In genomic region chr4:180058731-180059215, GRCh38 we compare ENCODE assay signal across 7 cellular contexts.
DNase-seq lines count a peak whose midpoint lies in the region; ATAC-seq and TF ChIP-seq lines count a peak whose summit lies in the region.

No MANE protein-coding gene starts in this region.

- ATAC-seq in HG02884 (IDR thresholded peaks at IDR 0.05; ENCODE audit: unreplicated experiment), result peak; percentile 20
- peak; percentile 64 to 66 for ATAC-seq in lower lobe of right lung
- no peak for ATAC-seq in HG02970 (IDR thresholded peaks at IDR 0.05; ENCODE audit: low FRiP score, unreplicated experiment)

- TF ChIP-seq POLR2A in transverse colon (IDR thresholded peaks at IDR 0.05), result no peak

- TF ChIP-seq CTCF in GM13976 (IDR thresholded peaks at IDR 0.05; ENCODE audit: borderline replicate concordance, control extremely low read depth, extremely low read depth, insufficient read depth, missing control alignments), result no peak
- TF ChIP-seq CTCF in lower lobe of right lung (IDR thresholded peaks at IDR 0.05), result no peak
- TF ChIP-seq CTCF in transverse colon (IDR thresholded peaks at IDR 0.05), result no peak

- 2 to 3% methylated on average over 12 to 45 of the region's 64 CpGs for WGBS in transverse colon (ENCODE audit: low coverage in 1 of 2), 2 donors

- peak overlapping the region; percentile 56 for H3K4me3 ChIP-seq in lower lobe of right lung
- H3K4me3 ChIP-seq in transverse colon, result peak overlapping the region in 3 of 4 donors; percentile 40 to 66 (median 53)

- H3K36me3 ChIP-seq in lower lobe of right lung, result no peaks in the 10 kb centered on the region
- H3K36me3 ChIP-seq in transverse colon, result no peaks in the 10 kb centered on the region

- H3K4me1 ChIP-seq in lower lobe of right lung, result peaks cover 16% of the 10 kb centered on the region
- peaks cover 4 to 22% (median 13%) of the 10 kb centered on the region in 4 donors for H3K4me1 ChIP-seq in transverse colon

- H3K27me3 ChIP-seq in lower lobe of right lung (ENCODE audit: low read depth) (peaks cover 48% of the 10 kb centered on the region), transverse colon (peaks cover 69% of the 10 kb centered on the region)

- DNase-seq in GM13976 (ENCODE audit: low spot score) (peak; percentile 71), NOMO-1 (lab: John Stamatoyannopoulos, UW; ENCODE audit: unreplicated experiment in 2 of 2) (peak; percentile 59), dermis blood vessel endothelial cell (peak; percentile 15), lower lobe of right lung (peak; percentile 47), transverse colon (peak; percentile 41)

- TF ChIP-seq EP300 in transverse colon (IDR thresholded peaks at IDR 0.05; ENCODE audit: low read depth), result no peak

- in situ Hi-C loops in GM13976 (cut with MboI; ENCODE audit: low sequenced_read_pairs, unreplicated experiment), result loop anchor here (25.0 kb wide), 1 partner anchor 604 kb away; no protein-coding TSS in a partner anchor
- in situ Hi-C loops in transverse colon (cut with MboI; ENCODE audit: low pct_ligation_motif_present in 1 of 4, low pct_unique_long_range_greater_than_20kb in 1 of 4, low sequenced_read_pairs in 3 of 4), result no loop called here

- H3K27ac ChIP-seq in lower lobe of right lung (no peak overlapping the region), transverse colon (no peak overlapping the region)

- intact Hi-C loops in lower lobe of right lung (cut with DNase I), result no loop called here
- intact Hi-C loops in transverse colon (cut with DNase I; ENCODE audit: low total_unique reads), result no loop called here

- no peaks in the 10 kb centered on the region for H3K9me3 ChIP-seq in lower lobe of right lung
- no peaks in the 10 kb centered on the region for H3K9me3 ChIP-seq in transverse colon

Comparison
In these comparisons a context has a peak if more than half of its experiments do, and no peak if none do; other contexts are left out.
1. DNase-seq: peak in every context shown above with its lines; median percentile 71 in GM13976; 59 in NOMO-1; 47 in lower lobe of right lung; 41 in transverse colon; 15 in dermis blood vessel endothelial cell.